In the genomic region with DNA sequence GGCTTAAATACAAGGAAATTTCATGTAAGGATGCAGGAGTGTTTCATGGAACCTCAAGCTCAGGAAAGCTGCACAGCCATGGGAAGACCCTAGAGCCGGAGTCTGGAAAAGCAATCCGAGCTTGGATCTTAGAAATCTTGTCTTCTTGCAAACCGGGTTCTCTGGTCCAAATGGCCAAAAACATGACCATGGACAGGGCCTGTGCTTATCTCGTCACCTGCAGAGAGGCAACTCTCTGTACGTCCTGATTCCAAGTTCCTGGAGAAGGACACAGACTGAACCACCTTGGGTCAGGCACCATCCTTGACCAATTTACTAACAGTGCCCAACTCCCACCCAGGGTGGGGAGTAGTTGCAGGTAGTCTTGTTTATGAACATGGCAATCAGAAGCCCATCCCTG, we compare ENCODE assay signal across 1 cellular context.
TF ChIP-seq lines count a peak whose summit lies in the region.

No MANE protein-coding gene starts in this region.

TF ChIP-seq in HEK293, 187 proteins besides CTCF, POLR2A, EP300 and RAD21 (continued from another document):
- TF ChIP-seq, protein P1, sequence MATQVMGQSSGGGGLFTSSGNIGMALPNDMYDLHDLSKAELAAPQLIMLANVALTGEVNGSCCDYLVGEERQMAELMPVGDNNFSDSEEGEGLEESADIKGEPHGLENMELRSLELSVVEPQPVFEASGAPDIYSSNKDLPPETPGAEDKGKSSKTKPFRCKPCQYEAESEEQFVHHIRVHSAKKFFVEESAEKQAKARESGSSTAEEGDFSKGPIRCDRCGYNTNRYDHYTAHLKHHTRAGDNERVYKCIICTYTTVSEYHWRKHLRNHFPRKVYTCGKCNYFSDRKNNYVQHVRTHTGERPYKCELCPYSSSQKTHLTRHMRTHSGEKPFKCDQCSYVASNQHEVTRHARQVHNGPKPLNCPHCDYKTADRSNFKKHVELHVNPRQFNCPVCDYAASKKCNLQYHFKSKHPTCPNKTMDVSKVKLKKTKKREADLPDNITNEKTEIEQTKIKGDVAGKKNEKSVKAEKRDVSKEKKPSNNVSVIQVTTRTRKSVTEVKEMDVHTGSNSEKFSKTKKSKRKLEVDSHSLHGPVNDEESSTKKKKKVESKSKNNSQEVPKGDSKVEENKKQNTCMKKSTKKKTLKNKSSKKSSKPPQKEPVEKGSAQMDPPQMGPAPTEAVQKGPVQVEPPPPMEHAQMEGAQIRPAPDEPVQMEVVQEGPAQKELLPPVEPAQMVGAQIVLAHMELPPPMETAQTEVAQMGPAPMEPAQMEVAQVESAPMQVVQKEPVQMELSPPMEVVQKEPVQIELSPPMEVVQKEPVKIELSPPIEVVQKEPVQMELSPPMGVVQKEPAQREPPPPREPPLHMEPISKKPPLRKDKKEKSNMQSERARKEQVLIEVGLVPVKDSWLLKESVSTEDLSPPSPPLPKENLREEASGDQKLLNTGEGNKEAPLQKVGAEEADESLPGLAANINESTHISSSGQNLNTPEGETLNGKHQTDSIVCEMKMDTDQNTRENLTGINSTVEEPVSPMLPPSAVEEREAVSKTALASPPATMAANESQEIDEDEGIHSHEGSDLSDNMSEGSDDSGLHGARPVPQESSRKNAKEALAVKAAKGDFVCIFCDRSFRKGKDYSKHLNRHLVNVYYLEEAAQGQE (tag by site-specific recombination; IDR thresholded peaks at IDR 0.05): peak; percentile 72
